In the genomic region with DNA sequence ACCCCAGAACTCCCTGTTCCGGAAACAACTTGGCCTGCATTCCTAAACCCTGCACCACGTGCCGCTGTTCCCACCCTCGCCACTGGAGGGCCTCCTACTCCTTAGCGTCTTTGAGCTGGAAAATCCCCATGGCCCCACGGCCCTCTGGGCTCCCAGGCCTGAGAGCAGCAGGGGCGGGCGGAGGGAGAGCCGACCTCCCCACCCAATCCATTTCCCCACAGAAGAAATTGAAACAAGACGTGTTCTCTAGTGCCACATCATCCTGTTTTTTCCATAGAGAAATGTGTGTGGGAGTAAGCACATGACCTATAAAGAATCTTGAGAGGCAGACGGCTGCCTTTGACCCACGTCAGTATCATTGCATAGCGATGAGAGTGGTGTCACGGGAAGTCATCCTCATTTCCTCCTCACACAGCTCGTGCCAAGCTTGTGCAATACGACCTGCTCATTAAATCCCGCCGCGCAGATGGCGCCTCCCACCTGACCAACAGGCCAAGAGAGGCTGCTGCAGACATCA, we compare ENCODE assay signal across 8 cellular contexts.
DNase-seq lines count a peak whose midpoint lies in the region; ATAC-seq and TF ChIP-seq lines count a peak whose summit lies in the region.

No MANE protein-coding gene starts in this region.

- H3K4me3 Mint-ChIP-seq in WTC11, result no peak overlapping the region
- H3K4me3 Mint-ChIP-seq in activated T-helper 1 cell treated with anti-CD3 and anti-CD28 coated beads, Interleukin-12 subunit alpha, Interleukin-12 subunit beta, Interleukin-2, Interleukin-4 antibody, amounts not matched to agents 30 ng/mL and 10 ng/mL and 1 ng/mL, durations not matched to agents 14 hours and 24 hours and 36 hours, result no peak overlapping the region

- no peak for TF ChIP-seq EP300 in stomach (IDR thresholded peaks at IDR 0.05)

- peaks cover 25% of the 10 kb centered on the region for H3K36me3 Mint-ChIP-seq in WTC11
- no peaks in the 10 kb centered on the region for H3K36me3 Mint-ChIP-seq in activated T-helper 1 cell treated with anti-CD3 and anti-CD28 coated beads, Interleukin-12 subunit alpha, Interleukin-12 subunit beta, Interleukin-2, Interleukin-4 antibody, amounts not matched to agents 30 ng/mL and 10 ng/mL and 1 ng/mL, durations not matched to agents 14 hours and 24 hours and 36 hours (ENCODE audit: low read depth)

- H3K9me3 Mint-ChIP-seq in WTC11, result no peaks in the 10 kb centered on the region
- H3K9me3 Mint-ChIP-seq in activated T-helper 1 cell treated with anti-CD3 and anti-CD28 coated beads, Interleukin-12 subunit alpha, Interleukin-12 subunit beta, Interleukin-2, Interleukin-4 antibody, amounts not matched to agents 30 ng/mL and 10 ng/mL and 1 ng/mL, durations not matched to agents 14 hours and 24 hours and 36 hours, result peaks cover 5% of the 10 kb centered on the region

- H3K4me3 ChIP-seq in left ventricle myocardium inferior, result peak overlapping the region; percentile 31
- peak overlapping the region in 2 of 3 donors; percentile 29 to 56 for H3K4me3 ChIP-seq in skeletal muscle tissue (ENCODE audit: low read length in 3 of 3)
- no peak overlapping the region for H3K4me3 ChIP-seq in stomach

- peak overlapping the region; percentile 30 for H3K27ac ChIP-seq in left ventricle myocardium inferior (replicated peaks)
- peak overlapping the region; percentile 44 for H3K27ac ChIP-seq in skeletal muscle tissue (ENCODE audit: low read depth, low read length)
- H3K27ac ChIP-seq in stomach, result no peak overlapping the region

- H3K27me3 ChIP-seq in left ventricle myocardium inferior (ENCODE audit: low read depth) (no peaks in the 10 kb centered on the region), skeletal muscle tissue (ENCODE audit: control insufficient read depth in 3 of 3, insufficient read depth in 3 of 3, low read length in 3 of 3) (peaks cover 0 to 3% (median 0%) of the 10 kb centered on the region in 3 donors), stomach (no peaks in the 10 kb centered on the region)

- no peak overlapping the region for H3K9ac ChIP-seq in skeletal muscle tissue (ENCODE audit: low read depth in 1 of 3, low read length in 3 of 3)

- CTCF ChIA-PET in WTC11 (lab: Charles Lee), result interaction anchor here (0.6 to 4.6 kb wide), 32 partner anchors 9 to 1615 kb away, joined by 3 to 88 read pairs (median 4); no protein-coding TSS in a partner anchor

- H3K27me3 Mint-ChIP-seq in WTC11 (ENCODE audit: low read depth), result no peaks in the 10 kb centered on the region
- no peaks in the 10 kb centered on the region for H3K27me3 Mint-ChIP-seq in activated T-helper 1 cell treated with anti-CD3 and anti-CD28 coated beads, Interleukin-12 subunit alpha, Interleukin-12 subunit beta, Interleukin-2, Interleukin-4 antibody, amounts not matched to agents 30 ng/mL and 10 ng/mL and 1 ng/mL, durations not matched to agents 14 hours and 24 hours and 36 hours (ENCODE audit: insufficient read depth)

- peak overlapping the region; percentile 29 for H3K27ac Mint-ChIP-seq in WTC11
- H3K27ac Mint-ChIP-seq in activated T-helper 1 cell treated with anti-CD3 and anti-CD28 coated beads, Interleukin-12 subunit alpha, Interleukin-12 subunit beta, Interleukin-2, Interleukin-4 antibody, amounts not matched to agents 30 ng/mL and 10 ng/mL and 1 ng/mL, durations not matched to agents 14 hours and 24 hours and 36 hours, result no peak overlapping the region

- H3K36me3 ChIP-seq in left ventricle myocardium inferior (no peaks in the 10 kb centered on the region), skeletal muscle tissue (ENCODE audit: control insufficient read depth in 3 of 3, insufficient read depth in 3 of 3, low read length in 3 of 3) (no peaks in the 10 kb centered on the region), stomach (no peaks in the 10 kb centered on the region)

- H3K9me3 ChIP-seq in left ventricle myocardium inferior (replicated peaks), result no peaks in the 10 kb centered on the region
- H3K9me3 ChIP-seq in skeletal muscle tissue (ENCODE audit: control insufficient read depth in 3 of 3, low read length in 3 of 3), result no peaks in the 10 kb centered on the region
- H3K9me3 ChIP-seq in stomach, result no peaks in the 10 kb centered on the region

- peak; percentile 100 for DNase-seq in DMS53 (lab: John Stamatoyannopoulos, UW)
- peak; percentile 87 for DNase-seq in M059J (ENCODE audit: low read depth)
- DNase-seq in WTC11 (ENCODE audit: low spot score), result peak; percentile 90
- DNase-seq in left ventricle myocardium inferior, result peak; percentile 62
- no peak for DNase-seq in activated T-helper 1 cell treated with anti-CD3 and anti-CD28 coated beads, Interleukin-12 subunit alpha, Interleukin-12 subunit beta, Interleukin-2, Interleukin-4 antibody, amounts not matched to agents 30 ng/mL and 10 ng/mL and 1 ng/mL, durations not matched to agents 14 hours and 24 hours and 36 hours (ENCODE audit: low spot score)
- DNase-seq in stomach, result no peak

- H3K4me1 ChIP-seq in left ventricle myocardium inferior, result no peaks in the 10 kb centered on the region
- H3K4me1 ChIP-seq in skeletal muscle tissue (ENCODE audit: control insufficient read depth in 3 of 3, insufficient read depth in 3 of 3, low read length in 3 of 3), result peaks cover 4 to 8% (median 6%) of the 10 kb centered on the region in 3 donors
- H3K4me1 ChIP-seq in stomach, result no peaks in the 10 kb centered on the region

- peak; percentile 98 for ATAC-seq in WTC11
- no peak for ATAC-seq in GM21825 (IDR thresholded peaks at IDR 0.05; ENCODE audit: unreplicated experiment)

- intact Hi-C loops in left ventricle myocardium inferior (cut with micrococcal nuclease), result no loop called here
- intact Hi-C loops in activated T-helper 1 cell treated with anti-CD3 and anti-CD28 coated beads, Interleukin-12 subunit alpha, Interleukin-12 subunit beta, Interleukin-2, Interleukin-4 antibody, amounts not matched to agents 30 ng/mL and 10 ng/mL and 1 ng/mL, durations not matched to agents 14 hours and 24 hours and 36 hours (cut with micrococcal nuclease), result no loop called here
- intact Hi-C loops in stomach (cut with DNase I; ENCODE audit: low total_unique reads), result no loop called here

- WGBS in stomach, 5 donors, result 44 to 57% (median 50%) methylated on average over 20 of the region's 20 CpGs

- TF ChIP-seq CTCF in WTC11 (IDR thresholded peaks at IDR 0.05), result peak; percentile 66
- peak; percentile 52 for TF ChIP-seq CTCF in left ventricle myocardium inferior (IDR thresholded peaks at IDR 0.05; ENCODE audit: borderline replicate concordance)
- TF ChIP-seq CTCF in stomach (IDR thresholded peaks at IDR 0.05), result peak in 3 of 7 experiments; percentile 13 to 31 (median 31)

- POLR2A ChIA-PET in WTC11 (lab: Charles Lee), result no interaction called here

- H3K4me1 Mint-ChIP-seq in WTC11, result peaks cover 9% of the 10 kb centered on the region
- H3K4me1 Mint-ChIP-seq in activated T-helper 1 cell treated with anti-CD3 and anti-CD28 coated beads, Interleukin-12 subunit alpha, Interleukin-12 subunit beta, Interleukin-2, Interleukin-4 antibody, amounts not matched to agents 30 ng/mL and 10 ng/mL and 1 ng/mL, durations not matched to agents 14 hours and 24 hours and 36 hours (ENCODE audit: low read depth), result no peaks in the 10 kb centered on the region

- TF ChIP-seq POLR2A in stomach (IDR thresholded peaks at IDR 0.05), result no peak

TF ChIP-seq in WTC11, 78 proteins besides CTCF, POLR2A, EP300 and RAD21:
- no peak for TF ChIP-seq ETV6 (CRISPR knock-in tag; IDR thresholded peaks at IDR 0.05)
- TF ChIP-seq, protein P1, sequence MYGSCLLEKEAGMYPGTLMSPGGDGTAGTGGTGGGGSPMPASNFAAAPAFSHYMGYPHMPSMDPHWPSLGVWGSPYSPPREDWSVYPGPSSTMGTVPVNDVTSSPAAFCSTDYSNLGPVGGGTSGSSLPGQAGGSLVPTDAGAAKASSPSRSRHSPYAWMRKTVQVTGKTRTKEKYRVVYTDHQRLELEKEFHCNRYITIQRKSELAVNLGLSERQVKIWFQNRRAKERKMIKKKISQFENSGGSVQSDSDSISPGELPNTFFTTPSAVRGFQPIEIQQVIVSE (CRISPR knock-in tag; IDR thresholded peaks at IDR 0.05; ENCODE audit: borderline replicate concordance), result no peak
- no peak for TF ChIP-seq GABPB1 (CRISPR knock-in tag; IDR thresholded peaks at IDR 0.05)
- TF ChIP-seq KAT7 (CRISPR knock-in tag; IDR thresholded peaks at IDR 0.05; ENCODE audit: borderline replicate concordance), result no peak
- TF ChIP-seq RORB (CRISPR knock-in tag; IDR thresholded peaks at IDR 0.05), result no peak
- TF ChIP-seq EMX1 (CRISPR knock-in tag; IDR thresholded peaks at IDR 0.05), result no peak
- TF ChIP-seq, protein P2, sequence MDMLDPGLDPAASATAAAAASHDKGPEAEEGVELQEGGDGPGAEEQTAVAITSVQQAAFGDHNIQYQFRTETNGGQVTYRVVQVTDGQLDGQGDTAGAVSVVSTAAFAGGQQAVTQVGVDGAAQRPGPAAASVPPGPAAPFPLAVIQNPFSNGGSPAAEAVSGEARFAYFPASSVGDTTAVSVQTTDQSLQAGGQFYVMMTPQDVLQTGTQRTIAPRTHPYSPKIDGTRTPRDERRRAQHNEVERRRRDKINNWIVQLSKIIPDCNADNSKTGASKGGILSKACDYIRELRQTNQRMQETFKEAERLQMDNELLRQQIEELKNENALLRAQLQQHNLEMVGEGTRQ (CRISPR knock-in tag; IDR thresholded peaks at IDR 0.05), result peak; percentile 87
- peak; percentile 40; the same call in 1 of the 2 replicates for TF ChIP-seq MAX (CRISPR knock-in tag; IDR thresholded peaks at IDR 0.05)
- TF ChIP-seq, protein P3, sequence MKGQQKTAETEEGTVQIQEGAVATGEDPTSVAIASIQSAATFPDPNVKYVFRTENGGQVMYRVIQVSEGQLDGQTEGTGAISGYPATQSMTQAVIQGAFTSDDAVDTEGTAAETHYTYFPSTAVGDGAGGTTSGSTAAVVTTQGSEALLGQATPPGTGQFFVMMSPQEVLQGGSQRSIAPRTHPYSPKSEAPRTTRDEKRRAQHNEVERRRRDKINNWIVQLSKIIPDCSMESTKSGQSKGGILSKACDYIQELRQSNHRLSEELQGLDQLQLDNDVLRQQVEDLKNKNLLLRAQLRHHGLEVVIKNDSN (CRISPR knock-in tag; IDR thresholded peaks at IDR 0.05), result peak; percentile 88

Comparison
In these comparisons a context has a peak if more than half of its experiments do, and no peak if none do; other contexts are left out.
1. DNase-seq: peak in DMS53 (single experiment), M059J (single experiment), WTC11 (single experiment) and left ventricle myocardium inferior (single experiment); none in activated T-helper 1 cell treated with anti-CD3 and anti-CD28 coated beads, Interleukin-12 subunit alpha, Interleukin-12 subunit beta, Interleukin-2, Interleukin-4 antibody, amounts not matched to agents 30 ng/mL and 10 ng/mL and 1 ng/mL, durations not matched to agents 14 hours and 24 hours and 36 hours (single experiment) and stomach (single experiment).
2. H3K27ac ChIP-seq: peak in left ventricle myocardium inferior (single experiment) and skeletal muscle tissue (single experiment); none in stomach (0 of 5).
3. H3K4me3 ChIP-seq: peak in left ventricle myocardium inferior (single experiment) and skeletal muscle tissue (2 of 3); none in stomach (0 of 4).